18 cellular contexts compared by ENCODE assay signal in genomic region chr3:146314871-146315270, GRCh38.
DNase-seq lines count a peak whose midpoint lies in the region; ATAC-seq and TF ChIP-seq lines count a peak whose summit lies in the region.
"Had no signal": no experiment of that assay in that cellular context is flagged by ENCODE, and none has a peak within 500 bp of the region (broad histone marks: within the 10 kb centered on the region; RNA-seq: fewer than 3 reads in every experiment).

No MANE protein-coding gene starts in this region.

- no peak overlapping the region for H3K4me3 ChIP-seq in PC-3 (ENCODE audit: low read length)
- H3K4me3 ChIP-seq in cardiac fibroblast (replicated peaks in 1 of 2; ENCODE audit: low read depth in 2 of 2, low read length in 2 of 2), result no peak overlapping the region
- no peak overlapping the region for H3K4me3 ChIP-seq in skeletal muscle satellite cell (ENCODE audit: low read length)
- H3K4me3 ChIP-seq: MG63, PC-9, SJSA1 had no signal

- no peak overlapping the region for H2AFZ ChIP-seq in PC-3 (ENCODE audit: low read length)
- H2AFZ ChIP-seq: PC-9 had no signal

- CTCF ChIA-PET in PC-3 (lab: Charles Lee), result no interaction called here

- peak overlapping the region; percentile 56; the same call in 1 of the 2 replicates for H3K4me2 ChIP-seq in PC-3 (ENCODE audit: low read length)
- peak overlapping the region; percentile 50 for H3K4me2 ChIP-seq in skeletal muscle satellite cell (ENCODE audit: low read length)
- H3K4me2 ChIP-seq: PC-9 had no signal

- POLR2A ChIA-PET in PC-3 (lab: Charles Lee; ENCODE audit: unreplicated experiment), result no interaction called here

- no peaks in the 10 kb centered on the region for H4K20me1 ChIP-seq in PC-3 (ENCODE audit: low read length)

- no peaks in the 10 kb centered on the region for H3K36me3 ChIP-seq in PC-3 (ENCODE audit: low read depth, low read length)
- H3K36me3 ChIP-seq in skeletal muscle satellite cell (ENCODE audit: insufficient read depth, low read length), result no peaks in the 10 kb centered on the region
- H3K36me3 ChIP-seq: SJSA1 had no signal

- H3K9ac ChIP-seq in PC-3 (ENCODE audit: low read length), result no peak overlapping the region
- peak overlapping the region; percentile 6 for H3K9ac ChIP-seq in skeletal muscle satellite cell (ENCODE audit: low read depth, low read length)

- H3F3A ChIP-seq in PC-3 (ENCODE audit: low read length, unreplicated experiment), result peaks cover 8% of the 10 kb centered on the region

- H3K79me2 ChIP-seq in PC-3 (ENCODE audit: low read length), result no peaks in the 10 kb centered on the region

- DNase-seq in PC-3 (no peak), cardiac fibroblast (ENCODE audit: low read depth in 2 of 2) (peak; percentile 40 to 42), iris pigment epithelial cell (ENCODE audit: low read depth) (peak; percentile 58)
- DNase-seq: DMS 273 treated with DMSO at 0.1 percent for 48 hours, DND-41, HCEC 1CT, MG63, NCI-H1048, NCI-H1436, NCI-H1930, NCI-H345, NCI-H524 treated with DMSO at 0.1 percent for 48 hours, PC-9 had no signal

- H3K4me1 ChIP-seq in PC-3 (ENCODE audit: insufficient read depth, low read length), result peaks cover 26% of the 10 kb centered on the region
- peaks cover 26% of the 10 kb centered on the region for H3K4me1 ChIP-seq in skeletal muscle satellite cell (ENCODE audit: control insufficient read depth, insufficient read depth, low read length)

- ATAC-seq in PC-3 (no peak), HG03520 (IDR thresholded peaks at IDR 0.05; ENCODE audit: unreplicated experiment) (no peak), HG03196 (IDR thresholded peaks at IDR 0.05; ENCODE audit: unreplicated experiment) (no peak), GM21515 (IDR thresholded peaks at IDR 0.05; ENCODE audit: unreplicated experiment) (no peak)

- H3K9me2 ChIP-seq in PC-3 (replicated peaks; ENCODE audit: low read length), result no peaks in the 10 kb centered on the region

- intact Hi-C loops in PC-3 (cut with micrococcal nuclease), result loop anchor here (5.0 to 10.0 kb wide), 2 partner anchors 50 to 248 kb away; no protein-coding TSS in a partner anchor

- BruUV-seq in PC-3 (replicated peaks; lab: Mats Ljungman, UMichigan), result no TSS peak

- H3K9me3 ChIP-seq in PC-3 (ENCODE audit: low read length) (peaks cover 6% of the 10 kb centered on the region; the same call in 1 of the 2 replicates), skeletal muscle satellite cell (replicated peaks; ENCODE audit: low read length) (no peaks in the 10 kb centered on the region)
- H3K9me3 ChIP-seq: SJSA1 had no signal

- H3K27ac ChIP-seq in PC-3 (ENCODE audit: low read length), result peak overlapping the region; percentile 90; the same call in 1 of the 2 replicates
- H3K27ac ChIP-seq: PC-9, SJSA1 had no signal

- TF ChIP-seq CTCF in PC-3 (conservative IDR thresholded peaks at IDR 0.05; ENCODE audit: low read depth, low read length) (no peak), cardiac fibroblast (IDR thresholded peaks at IDR 0.05; ENCODE audit: low read depth, low read length) (no peak)

- H3K27me3 ChIP-seq in PC-3 (ENCODE audit: low read length) (no peaks in the 10 kb centered on the region), skeletal muscle satellite cell (ENCODE audit: control insufficient read depth, insufficient read depth, low read length) (no peaks in the 10 kb centered on the region)
- H3K27me3 ChIP-seq: MG63, SJSA1 had no signal
